Comparison of ENCODE assay signal across 21 cellular contexts in genomic region chr15:55457401-55458022, GRCh38. TPM values are rescaled to one million over a fixed set of nuclear protein-coding genes. Genes with fewer than 3 reads are reported as not detected.
A peak's percentile ranks its signal among the peaks of the same experiment; 100 is the strongest.
DNase-seq lines count a peak whose midpoint lies in the region; TF ChIP-seq lines count a peak whose summit lies in the region.
"Had no signal": no experiment of that assay in that cellular context is flagged by ENCODE, and none has a peak within 500 bp of the region (broad histone marks: within the 10 kb centered on the region; RNA-seq: fewer than 3 reads in every experiment).

No MANE protein-coding gene starts in this region.

- intact Hi-C loops in head of caudate nucleus (cut with DNase I) = no loop called here

- no peaks in the 10 kb centered on the region for H3K4me1 Mint-ChIP-seq in glutamatergic neuron (ENCODE audit: low read depth, unreplicated experiment)
- H3K4me1 Mint-ChIP-seq: activated naive CD8-positive, alpha-beta T cell treated with anti-CD3 and anti-CD28 coated beads, Interleukin-2, amount 10 ng/mL, durations not matched to agents 7 days and 5 days had no signal

- peaks cover 12% of the 10 kb centered on the region for H3K36me3 Mint-ChIP-seq in glutamatergic neuron (ENCODE audit: unreplicated experiment)
- H3K36me3 Mint-ChIP-seq: activated naive CD8-positive, alpha-beta T cell treated with anti-CD3 and anti-CD28 coated beads, Interleukin-2, amount 10 ng/mL, durations not matched to agents 7 days and 5 days had no signal

- no peaks in the 10 kb centered on the region for H3K27me3 Mint-ChIP-seq in glutamatergic neuron (ENCODE audit: unreplicated experiment)

- no peak overlapping the region for H3K4me3 ChIP-seq in foreskin fibroblast (ENCODE audit: low read depth in 1 of 2, low read length in 2 of 2)
- H3K4me3 ChIP-seq: HAP-1, pancreas, right atrium auricular region, suprapubic skin, uterus had no signal

- peak; percentile 76 for DNase-seq in COLO668 (lab: John Stamatoyannopoulos, UW; ENCODE audit: unreplicated experiment)
- DNase-seq in HT-29 (ENCODE audit: low spot score) = peak; percentile 12
- DNase-seq in NCI-H2196 treated with DMSO at 0.1 percent for 48 hours (lab: John Stamatoyannopoulos, UW; ENCODE audit: unreplicated experiment) = peak; percentile 55
- no peak for DNase-seq in glutamatergic neuron
- no peak for DNase-seq in foreskin fibroblast
- DNase-seq in head of caudate nucleus = no peak
- no peak for DNase-seq in NOMO-1 treated with DMSO at 0.1 percent for 48 hours (lab: John Stamatoyannopoulos, UW; ENCODE audit: unreplicated experiment)
- DNase-seq in superior temporal gyrus (ENCODE audit: extremely low spot score) = no peak
- DNase-seq: activated CD4-positive, alpha-beta memory T cell treated with anti-CD3 and anti-CD28 coated beads for 36 hours; activated effector memory CD4-positive, alpha-beta T cell treated with Interleukin-2 at 50 U/mL for 16 hours; activated naive CD8-positive, alpha-beta T cell treated with anti-CD3 and anti-CD28 coated beads, Interleukin-2, amount 10 ng/mL, durations not matched to agents 7 days and 5 days; CD4-positive, CD25-positive, alpha-beta regulatory T cell; Kasumi-1; kidney; NCI-H2227 treated with DMSO at 0.1 percent for 48 hours; pancreas; uterus had no signal

- peaks cover 5% of the 10 kb centered on the region for H3K9me3 Mint-ChIP-seq in glutamatergic neuron (ENCODE audit: unreplicated experiment)

- no peak overlapping the region for H3K27ac Mint-ChIP-seq in glutamatergic neuron (ENCODE audit: unreplicated experiment)
- H3K27ac Mint-ChIP-seq: activated CD4-positive, alpha-beta memory T cell treated with anti-CD3 and anti-CD28 coated beads for 36 hours; activated naive CD8-positive, alpha-beta T cell treated with anti-CD3 and anti-CD28 coated beads, Interleukin-2, amount 10 ng/mL, durations not matched to agents 7 days and 5 days had no signal

- no peak overlapping the region for H3K4me3 Mint-ChIP-seq in glutamatergic neuron (ENCODE audit: unreplicated experiment)
- H3K4me3 Mint-ChIP-seq: activated CD4-positive, alpha-beta memory T cell treated with anti-CD3 and anti-CD28 coated beads for 36 hours; activated naive CD8-positive, alpha-beta T cell treated with anti-CD3 and anti-CD28 coated beads, Interleukin-2, amount 10 ng/mL, durations not matched to agents 7 days and 5 days; CD4-positive, CD25-positive, alpha-beta regulatory T cell had no signal

- TF ChIP-seq CTCF in glutamatergic neuron (IDR thresholded peaks at IDR 0.05; ENCODE audit: partially characterized antibody, unreplicated experiment) (peak; percentile 11), foreskin fibroblast (IDR thresholded peaks at IDR 0.05; ENCODE audit: low read depth, low read length) (no peak)

RNA-seq across cellular contexts. Expression of gene PIERCE2, which starts 49.2 kb away (rescaled TPM):
- 0.86 and 1.9 TPM in 2 replicates for total RNA-seq in HT-29 (2014; rRNA removed; shearing (Covaris generic))
- 1.9 TPM for total RNA-seq in glutamatergic neuron (ENCODE audit: unreplicated experiment)
- total RNA-seq: activated naive CD8-positive, alpha-beta T cell treated with anti-CD3 and anti-CD28 coated beads, Interleukin-2, amount 10 ng/mL, durations not matched to agents 7 days and 5 days; CD4-positive, CD25-positive, alpha-beta regulatory T cell; T-helper 1 cell treated with Interleukin-12 subunit alpha and Interleukin-12 subunit beta and Interleukin-4 antibody, amounts not matched to agents 30 ng/mL and 1 ng/mL, for 36 hours had no signal

RNA-seq across cellular contexts. Expression of gene CCPG1, which starts 49.4 kb away (rescaled TPM):
- 11.8 and 12.6 TPM in 2 replicates for total RNA-seq in HT-29 (2014; rRNA removed; shearing (Covaris generic))
- 30.8 TPM for total RNA-seq in glutamatergic neuron (ENCODE audit: unreplicated experiment)

RNA-seq across cellular contexts. Expression of gene DNAAF4, which starts 50.5 kb away (rescaled TPM):
- total RNA-seq in HT-29 (2014; rRNA removed; shearing (Covaris generic)) = 2.9 and 3.3 TPM in 2 replicates
- 1.3 TPM for total RNA-seq in glutamatergic neuron (ENCODE audit: unreplicated experiment)
- total RNA-seq: activated naive CD8-positive, alpha-beta T cell treated with anti-CD3 and anti-CD28 coated beads, Interleukin-2, amount 10 ng/mL, durations not matched to agents 7 days and 5 days; T-helper 1 cell treated with Interleukin-12 subunit alpha and Interleukin-12 subunit beta and Interleukin-4 antibody, amounts not matched to agents 30 ng/mL and 1 ng/mL, for 36 hours had no signal

Comparison
In these comparisons a context has a peak if more than half of its experiments do, and no peak if none do; other contexts are left out.
1. DNase-seq: peak in COLO668 (single experiment), HT-29 (single experiment) and NCI-H2196 treated with DMSO at 0.1 percent for 48 hours (single experiment); none in glutamatergic neuron (single experiment), foreskin fibroblast (0 of 2), head of caudate nucleus (0 of 42), NOMO-1 treated with DMSO at 0.1 percent for 48 hours (single experiment) and superior temporal gyrus (single experiment).